Comparison of ENCODE assay signal across 26 cellular contexts in the genomic region with DNA sequence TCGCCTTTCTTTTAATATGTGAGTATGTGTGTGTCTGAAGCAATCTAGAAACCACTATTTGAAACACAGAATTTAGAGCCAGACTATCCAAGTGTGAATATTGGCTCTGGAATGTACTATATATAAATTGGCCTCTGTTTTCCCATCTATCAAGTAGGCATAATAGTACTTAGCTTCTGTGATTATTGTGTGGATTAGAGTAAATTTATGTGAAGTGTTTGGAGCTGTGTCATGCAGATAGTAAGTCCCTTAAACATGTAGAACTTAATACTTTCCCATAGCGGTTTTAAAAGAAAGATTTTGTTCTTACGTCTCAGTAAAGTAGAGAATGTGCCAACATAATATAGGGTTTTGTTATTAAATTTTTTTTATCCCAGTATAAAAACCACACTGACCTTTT.
"Had no signal": no experiment of that assay in that cellular context is flagged by ENCODE, and none has a peak within 500 bp of the region (broad histone marks: within the 10 kb centered on the region; RNA-seq: fewer than 3 reads in every experiment).

No MANE protein-coding gene starts in this region.

- H3K36me3 Mint-ChIP-seq: activated naive CD8-positive, alpha-beta T cell treated with anti-CD3 and anti-CD28 coated beads for 36 hours had no signal

- H3K27me3 ChIP-seq: cardiac muscle cell had no signal

- H3K27me3 Mint-ChIP-seq: activated CD8-positive, alpha-beta T cell treated with anti-CD3 and anti-CD28 coated beads for 36 hours; activated naive CD8-positive, alpha-beta T cell treated with anti-CD3 and anti-CD28 coated beads for 36 hours; central memory CD8-positive, alpha-beta T cell had no signal

- H3K4me3 ChIP-seq: cardiac muscle cell had no signal

- H3K36me3 ChIP-seq: cardiac muscle cell, WERI-Rb-1 had no signal

- ATAC-seq: activated CD8-positive, alpha-beta T cell treated with anti-CD3 and anti-CD28 coated beads for 36 hours; activated T-cell treated with anti-CD3 and anti-CD28 coated beads, Interleukin-2, amount 50 U/mL, for 72 hours; activated T-helper 17 cell treated with anti-CD3 and anti-CD28 coated beads, Interleukin-2, amount 50 U/mL, for 72 hours; PC-3 had no signal

- DNase-seq: activated CD4-positive, alpha-beta T cell treated with anti-CD3 and anti-CD28 coated beads for 1 hour; activated CD4-positive, alpha-beta T cell treated with anti-CD3 and anti-CD28 coated beads for 48 hours; activated CD4-positive, CD25-positive, alpha-beta regulatory T cell; activated CD8-positive, alpha-beta T cell treated with anti-CD3 and anti-CD28 coated beads for 36 hours; activated effector memory CD4-positive, alpha-beta T cell treated with anti-CD3 and anti-CD28 coated beads, Interleukin-2, amount 50 U/mL, for 16 hours; activated naive CD4-positive, alpha-beta T cell; activated naive CD4-positive, alpha-beta T cell treated with anti-CD3 and anti-CD28 coated beads, Interleukin-2, amount 50 U/mL, for 16 hours; activated naive CD8-positive, alpha-beta T cell treated with anti-CD3 and anti-CD28 coated beads for 36 hours; activated T-cell treated with anti-CD3 and anti-CD28 coated beads, Interleukin-2, amount 50 U/mL, for 1 hour; activated T-cell treated with anti-CD3 and anti-CD28 coated beads, Interleukin-2, amount 50 U/mL, for 72 hours; MM.1S; MV-4-11; NCI-H1092; NCI-H1436 treated with DMSO at 0.1 percent for 48 hours; NCI-H1694 treated with DMSO at 0.1 percent for 48 hours; NCI-H2029; NCI-H345; NCI-H524 treated with DMSO at 0.1 percent for 48 hours; NK-92 treated with Interleukin-12 subunit alpha and Interleukin-12 subunit beta, amount 100 ng/mL, for 24 hours; PC-3; Right ventricle myocardium superior; T1000; WERI-Rb-1 had no signal

- H3K27ac Mint-ChIP-seq: activated CD8-positive, alpha-beta T cell treated with anti-CD3 and anti-CD28 coated beads for 36 hours; activated naive CD8-positive, alpha-beta T cell treated with anti-CD3 and anti-CD28 coated beads for 36 hours; activated T-cell treated with anti-CD3 and anti-CD28 coated beads, Interleukin-2, amount 50 U/mL, for 72 hours; activated T-helper 17 cell treated with anti-CD3 and anti-CD28 coated beads, Interleukin-2, amount 50 U/mL, for 72 hours had no signal

- H3K27ac ChIP-seq: cardiac muscle cell, WERI-Rb-1 had no signal

- H3K4me1 Mint-ChIP-seq: activated naive CD8-positive, alpha-beta T cell treated with anti-CD3 and anti-CD28 coated beads for 36 hours; activated T-helper 17 cell treated with anti-CD3 and anti-CD28 coated beads, Interleukin-2, amount 50 U/mL, for 72 hours; central memory CD8-positive, alpha-beta T cell had no signal

- H3K4me3 Mint-ChIP-seq: activated CD8-positive, alpha-beta T cell treated with anti-CD3 and anti-CD28 coated beads for 36 hours; activated naive CD8-positive, alpha-beta T cell treated with anti-CD3 and anti-CD28 coated beads for 36 hours; activated T-cell treated with anti-CD3 and anti-CD28 coated beads, Interleukin-2, amount 50 U/mL, for 72 hours; activated T-helper 17 cell treated with anti-CD3 and anti-CD28 coated beads, Interleukin-2, amount 50 U/mL, for 72 hours; central memory CD8-positive, alpha-beta T cell had no signal

- H3K9me3 Mint-ChIP-seq: activated CD8-positive, alpha-beta T cell treated with anti-CD3 and anti-CD28 coated beads for 36 hours; activated naive CD8-positive, alpha-beta T cell treated with anti-CD3 and anti-CD28 coated beads for 36 hours had no signal
